In genomic region chr11:96221244-96222070, GRCh38 we compare ENCODE assay signal across 15 cellular contexts.
DNase-seq lines count a peak whose midpoint lies in the region; ATAC-seq, FAIRE-seq and TF ChIP-seq lines count a peak whose summit lies in the region.
"Had no signal": no experiment of that assay in that cellular context is flagged by ENCODE, and none has a peak within 500 bp of the region (broad histone marks: within the 10 kb centered on the region; RNA-seq: fewer than 3 reads in every experiment).

No MANE protein-coding gene starts in this region.

- no peak overlapping the region for H3K4ac ChIP-seq in H9 (ENCODE audit: low read depth, low read length)

- TF ChIP-seq RAD21 in K562 (CRISPR knock-in tag; conservative IDR thresholded peaks at IDR 0.05 in 1 of 2, IDR thresholded peaks at IDR 0.05 in 1 of 2): no peak

- H3K27me3 Mint-ChIP-seq in CD4-positive, CD25-positive, alpha-beta regulatory T cell: no peaks in the 10 kb centered on the region
- H3K27me3 Mint-ChIP-seq in H9 (ENCODE audit: low read depth): no peaks in the 10 kb centered on the region

- peak in 1 of 2 donors; percentile 49 for ATAC-seq in CD4-positive, CD25-positive, alpha-beta regulatory T cell (ENCODE audit: low read depth in 2 of 2)
- peak; percentile 48 for ATAC-seq in HG02759 (IDR thresholded peaks at IDR 0.05; ENCODE audit: unreplicated experiment)
- peak; percentile 49 for ATAC-seq in K562
- ATAC-seq in HG03175 (IDR thresholded peaks at IDR 0.05; ENCODE audit: unreplicated experiment): no peak

- TF ChIP-seq CTCF in K562 (IDR thresholded peaks at IDR 0.05 in 2 of 3, conservative IDR thresholded peaks at IDR 0.05 in 1 of 3; ENCODE audit: insufficient read depth in 2 of 3, low read depth in 1 of 3, low read length in 3 of 3): no peak
- TF ChIP-seq CTCF in parathyroid adenoma (IDR thresholded peaks at IDR 0.05): no peak
- TF ChIP-seq CTCF in H9 (conservative IDR thresholded peaks at IDR 0.05): no peak

- H3K27me3 ChIP-seq in CD4-positive, CD25-positive, alpha-beta regulatory T cell (ENCODE audit: control insufficient read depth, insufficient read depth, low read length): no peaks in the 10 kb centered on the region
- H3K27me3 ChIP-seq in K562 (ENCODE audit: control insufficient read depth in 2 of 2, insufficient read depth in 2 of 2, low read length in 2 of 2): no peaks in the 10 kb centered on the region
- no peaks in the 10 kb centered on the region for H3K27me3 ChIP-seq in parathyroid adenoma (ENCODE audit: control insufficient read depth, insufficient read depth, low read length)
- H3K27me3 ChIP-seq in H9 (ENCODE audit: insufficient read depth, low read length): no peaks in the 10 kb centered on the region

- no peak overlapping the region; the same call in 1 of the 2 replicates for H2AFZ ChIP-seq in K562 (ENCODE audit: low read depth, low read length)
- H2AFZ ChIP-seq in parathyroid adenoma: peak overlapping the region; percentile 42
- no peak overlapping the region for H2AFZ ChIP-seq in H9 (ENCODE audit: low read length)

- no peak for DNase-seq in CD4-positive, CD25-positive, alpha-beta regulatory T cell
- no peak for DNase-seq in K562 (ENCODE audit: extremely low read depth in 1 of 4, low spot score in 3 of 4)
- no peak for DNase-seq in H9
- no peak for DNase-seq in activated gamma-delta T cell (lab: John Stamatoyannopoulos, UW)
- no peak for DNase-seq in retina
- DNase-seq: caudate nucleus; erythroblast; NCI-H1048; NCI-H446 treated with DMSO at 0.1 percent for 48 hours; stimulated activated CD4-positive, alpha-beta T cell treated with anti-CD3 and anti-CD28 coated beads, Interleukin-4, amount 100 ng/mL, for 4 hours; substantia nigra had no signal

- H2AK5ac ChIP-seq in H9 (ENCODE audit: insufficient read length, low read length): no peak overlapping the region

- H2BK120ac ChIP-seq in H9 (ENCODE audit: low read depth, low read length, poor library complexity, severe bottlenecking): no peak overlapping the region

- no peak overlapping the region for H3K56ac ChIP-seq in H9 (ENCODE audit: insufficient read length, low read depth, low read length)

- no peak overlapping the region for H3K23ac ChIP-seq in H9 (ENCODE audit: insufficient read length, low read depth, low read length)

- H4K8ac ChIP-seq in H9 (replicated peaks; ENCODE audit: insufficient read length, low read depth, low read length): no peak overlapping the region

- CTCF ChIA-PET in K562 (lab: Yijun Ruan, JAX; ENCODE audit: low intra/inter-chr PET ratio): no interaction called here

- H3K27ac Mint-ChIP-seq in CD4-positive, CD25-positive, alpha-beta regulatory T cell: peak overlapping the region; percentile 78 to 94 (median 92)
- H3K27ac Mint-ChIP-seq in H9: no peak overlapping the region

- H3K36me3 Mint-ChIP-seq in CD4-positive, CD25-positive, alpha-beta regulatory T cell: peaks cover 21% of the 10 kb centered on the region
- H3K36me3 Mint-ChIP-seq in H9 (ENCODE audit: insufficient read depth in 1 of 3, low read depth in 3 of 3): no peaks in the 10 kb centered on the region

- H3K9me3 Mint-ChIP-seq in CD4-positive, CD25-positive, alpha-beta regulatory T cell: no peaks in the 10 kb centered on the region
- no peaks in the 10 kb centered on the region for H3K9me3 Mint-ChIP-seq in H9
- H3K9me3 Mint-ChIP-seq: activated T-helper 1 cell treated with anti-CD3 and anti-CD28 coated beads, Interleukin-12 subunit alpha, Interleukin-12 subunit beta, Interleukin-2, Interleukin-4 antibody, amounts not matched to agents 30 ng/mL and 10 ng/mL and 1 ng/mL, durations not matched to agents 14 hours and 24 hours and 36 hours had no signal

- no peak overlapping the region for H2BK20ac ChIP-seq in H9 (ENCODE audit: low read depth, low read length, poor library complexity, severe bottlenecking)

- H3K4me2 ChIP-seq in K562 (ENCODE audit: insufficient read depth, low read length) (no peak overlapping the region), parathyroid adenoma (ENCODE audit: low read length) (no peak overlapping the region), H9 (ENCODE audit: insufficient read depth, insufficient read length, low read length) (no peak overlapping the region)

- no peaks in the 10 kb centered on the region for H3K36me3 ChIP-seq in CD4-positive, CD25-positive, alpha-beta regulatory T cell (ENCODE audit: control insufficient read depth, insufficient read depth, low read length)
- H3K36me3 ChIP-seq in K562 (ENCODE audit: control insufficient read depth, insufficient read depth, low read length) (no peaks in the 10 kb centered on the region; the same call in 2 of the 3 replicates), parathyroid adenoma (ENCODE audit: control insufficient read depth, insufficient read depth, low read length) (no peaks in the 10 kb centered on the region)

- H3T11ph ChIP-seq in H9 (ENCODE audit: low read length): no peak overlapping the region

- H3K23me2 ChIP-seq in H9 (ENCODE audit: insufficient read length, low read depth, low read length, poor library complexity, severe bottlenecking): no peaks in the 10 kb centered on the region

- FAIRE-seq in K562 (lab: Jason Lieb, UNC): no peak

- H4K91ac ChIP-seq in H9 (ENCODE audit: insufficient read length, low read depth, low read length): no peak overlapping the region

- TF ChIP-seq POLR2A in K562 (conservative IDR thresholded peaks at IDR 0.05): no peak

- peaks cover 64% of the 10 kb centered on the region for H3K4me1 ChIP-seq in CD4-positive, CD25-positive, alpha-beta regulatory T cell (ENCODE audit: control insufficient read depth, insufficient read depth, low read length, poor library complexity, severe bottlenecking)
- H3K4me1 ChIP-seq in K562 (replicated peaks in 1 of 2; ENCODE audit: control insufficient read depth in 2 of 2, insufficient read depth in 2 of 2, low read length in 2 of 2) (peaks cover 6 to 22% of the 10 kb centered on the region in 2 experiments; a peak in 4 of 5 replicates), parathyroid adenoma (peaks cover 6% of the 10 kb centered on the region), H9 (ENCODE audit: insufficient read depth, low read length) (peaks cover 2% of the 10 kb centered on the region; the same call in 1 of the 2 replicates)

- no peak overlapping the region for H3K18ac ChIP-seq in H9 (ENCODE audit: insufficient read length, low read depth, low read length)

- peak overlapping the region; percentile 27 for H3K4me3 ChIP-seq in CD4-positive, CD25-positive, alpha-beta regulatory T cell (ENCODE audit: low read depth, low read length)
- no peak overlapping the region for H3K4me3 ChIP-seq in K562
- no peak overlapping the region for H3K4me3 ChIP-seq in parathyroid adenoma (ENCODE audit: low read depth, low read length)

- POLR2A ChIA-PET in K562 (lab: Yijun Ruan, JAX): interaction anchor here (1.1 kb wide), 1 partner anchor 22 kb away, joined by 3 read pairs; no protein-coding TSS in a partner anchor

- no peak overlapping the region for H2BK5ac ChIP-seq in H9 (ENCODE audit: insufficient read length, low read length)

- no peak overlapping the region for H3K9ac ChIP-seq in K562 (ENCODE audit: insufficient read depth in 1 of 2, low read depth in 2 of 2, low read length in 2 of 2)
- H3K9ac ChIP-seq in parathyroid adenoma: no peak overlapping the region
- no peak overlapping the region for H3K9ac ChIP-seq in H9 (ENCODE audit: extremely low read depth, insufficient read length, low read length)

- H4K5ac ChIP-seq in H9 (ENCODE audit: insufficient read length, low read depth, low read length): no peak overlapping the region

- H2BK12ac ChIP-seq in H9 (ENCODE audit: insufficient read length, low read depth, low read length): no peak overlapping the region

- in situ Hi-C loops in K562 (cut with MboI): no loop called here

- no peaks in the 10 kb centered on the region for H3K79me2 ChIP-seq in K562 (ENCODE audit: control insufficient read depth, insufficient read depth, low read length)
- H3K79me2 ChIP-seq in parathyroid adenoma: peaks cover 4% of the 10 kb centered on the region
- H3K79me2 ChIP-seq in H9 (ENCODE audit: insufficient read depth, low read length): no peaks in the 10 kb centered on the region; the same call in 1 of the 2 replicates

- H3K9me1 ChIP-seq in K562 (ENCODE audit: control insufficient read depth, insufficient read depth, low read length): no peaks in the 10 kb centered on the region

- no peaks in the 10 kb centered on the region for H4K20me1 ChIP-seq in K562 (replicated peaks; ENCODE audit: control insufficient read depth, insufficient read depth, low read length)
- H4K20me1 ChIP-seq in H9 (ENCODE audit: control insufficient read depth, insufficient read depth, insufficient read length): no peaks in the 10 kb centered on the region

- BruUV-seq in K562 (replicated peaks; lab: Mats Ljungman, UMichigan): no TSS peak

- no peaks in the 10 kb centered on the region for H3K9me3 ChIP-seq in CD4-positive, CD25-positive, alpha-beta regulatory T cell (ENCODE audit: control insufficient read depth in 2 of 2, low read length in 2 of 2)
- H3K9me3 ChIP-seq in K562 (replicated peaks; ENCODE audit: control insufficient read depth, insufficient read depth, low read depth, low read length): no peaks in the 10 kb centered on the region
- H3K9me3 ChIP-seq in parathyroid adenoma (ENCODE audit: control insufficient read depth, low read length): no peaks in the 10 kb centered on the region
- H3K9me3 ChIP-seq in H9 (ENCODE audit: control insufficient read depth, low read depth, low read length): no peaks in the 10 kb centered on the region

- TF ChIP-seq EP300 in K562 (IDR thresholded peaks at IDR 0.05; ENCODE audit: low read length): no peak

- H3K4me1 Mint-ChIP-seq in CD4-positive, CD25-positive, alpha-beta regulatory T cell: peaks cover 19 to 90% (median 64%) of the 10 kb centered on the region in 4 donors
- H3K4me1 Mint-ChIP-seq in H9: peaks cover 6 to 8% of the 10 kb centered on the region in 2 experiments

- peak overlapping the region; percentile 13 to 70 (median 50) for H3K4me3 Mint-ChIP-seq in CD4-positive, CD25-positive, alpha-beta regulatory T cell
- no peak overlapping the region for H3K4me3 Mint-ChIP-seq in H9
- H3K4me3 Mint-ChIP-seq: activated T-helper 1 cell treated with anti-CD3 and anti-CD28 coated beads, Interleukin-12 subunit alpha, Interleukin-12 subunit beta, Interleukin-2, Interleukin-4 antibody, amounts not matched to agents 30 ng/mL and 10 ng/mL and 1 ng/mL, durations not matched to agents 14 hours and 24 hours and 36 hours had no signal

- H3K14ac ChIP-seq in H9 (ENCODE audit: insufficient read depth, low read length): no peak overlapping the region

- no peak overlapping the region for H2BK15ac ChIP-seq in H9 (ENCODE audit: low read depth, low read length)

- intact Hi-C loops in K562 (cut with micrococcal nuclease): no loop called here

- WGBS in K562 (ENCODE audit: insufficient coverage, low coverage, missing lambda C conversion rate): 49% methylated on average over 4 of the region's 4 CpGs
- WGBS in H9 (ENCODE audit: extremely low coverage, insufficient read length, low lambda C conversion rate): no CpG with 5 or more reads among the region's 4 CpGs

- H3K79me1 ChIP-seq in H9 (ENCODE audit: insufficient read depth, low read depth, low read length, poor library complexity, severe bottlenecking): no peaks in the 10 kb centered on the region

- H3K27ac ChIP-seq in CD4-positive, CD25-positive, alpha-beta regulatory T cell (ENCODE audit: insufficient read depth, low read length, poor library complexity, severe bottlenecking): peak overlapping the region; percentile 55
- H3K27ac ChIP-seq in K562 (ENCODE audit: extremely low read depth, low read depth, low read length): no peak overlapping the region
- H3K27ac ChIP-seq in parathyroid adenoma: no peak overlapping the region
- H3K27ac ChIP-seq in H9 (ENCODE audit: insufficient read length, low read depth, low read length): no peak overlapping the region

Comparison
In these comparisons a context has a peak if more than half of its experiments do, and no peak if none do; other contexts are left out.
1. H3K27ac Mint-ChIP-seq: peak in CD4-positive, CD25-positive, alpha-beta regulatory T cell (3 of 3); none in H9 (0 of 3).
2. H3K4me3 Mint-ChIP-seq: peak in CD4-positive, CD25-positive, alpha-beta regulatory T cell (4 of 4); none in H9 (0 of 2).